22 cellular contexts compared by ENCODE assay signal in the genomic region with DNA sequence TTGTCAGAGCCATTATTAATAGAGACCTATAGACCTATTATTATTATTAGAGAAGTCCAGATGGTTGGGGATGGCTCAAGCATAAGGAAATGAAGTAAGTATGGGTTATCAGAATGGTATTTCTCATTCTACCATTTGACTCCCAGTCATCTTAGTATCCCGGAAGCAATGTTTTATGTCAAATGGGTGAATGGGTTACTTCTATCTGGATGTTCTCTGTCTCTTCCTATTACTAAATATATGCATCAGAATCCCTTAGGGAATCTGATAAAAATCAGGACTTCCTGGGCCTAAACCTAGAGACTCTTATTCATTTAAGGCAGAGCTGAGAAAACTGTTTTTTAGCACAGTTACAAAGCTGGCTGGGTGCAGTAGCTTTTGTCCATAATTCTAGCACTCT.
DNase-seq lines count a peak whose midpoint lies in the region; ATAC-seq and TF ChIP-seq lines count a peak whose summit lies in the region.
"Had no signal": no experiment of that assay in that cellular context is flagged by ENCODE, and none has a peak within 500 bp of the region (broad histone marks: within the 10 kb centered on the region; RNA-seq: fewer than 3 reads in every experiment).

No MANE protein-coding gene starts in this region.

- DNase-seq in NCI-H226 = peak; percentile 66
- peak; percentile 35 for DNase-seq in amniotic epithelial cell (ENCODE audit: low read depth)
- DNase-seq in fibroblast of villous mesenchyme (ENCODE audit: low read depth) = peak; percentile 27
- DNase-seq in T-helper 17 cell = no peak
- no peak for DNase-seq in dorsolateral prefrontal cortex
- no peak for DNase-seq in activated CD4-positive, CD25-positive, alpha-beta regulatory T cell (lab: John Stamatoyannopoulos, UW)
- no peak for DNase-seq in NCI-H2029 treated with DMSO at 0.1 percent for 48 hours (lab: John Stamatoyannopoulos, UW)
- DNase-seq: Caco-2; CD4-positive, alpha-beta T cell; DMS 273 treated with DMSO at 0.1 percent for 48 hours; DND-41; GDM1; MV-4-11; NCI-H1105 treated with DMSO at 0.1 percent for 48 hours; NCI-H2081 treated with DMSO at 0.1 percent for 48 hours; NCI-H2171 treated with DMSO at 0.1 percent for 48 hours; NCI-H446 treated with DMSO at 0.1 percent for 48 hours; NCI-H526 treated with DMSO at 0.1 percent for 48 hours; Right ventricle myocardium superior had no signal

- no peak overlapping the region for H3K4me3 ChIP-seq in fibroblast of villous mesenchyme (ENCODE audit: low read depth, low read length)
- no peak overlapping the region for H3K4me3 ChIP-seq in dorsolateral prefrontal cortex
- H3K4me3 ChIP-seq: A549 had no signal

- no peaks in the 10 kb centered on the region for H3K27me3 ChIP-seq in dorsolateral prefrontal cortex

- no peak overlapping the region for H3K27ac Mint-ChIP-seq in T-helper 17 cell
- H3K27ac Mint-ChIP-seq: CD4-positive, alpha-beta T cell; IgD-negative memory B cell had no signal

- H3K4me1 Mint-ChIP-seq in T-helper 17 cell = peaks cover 4% of the 10 kb centered on the region

- no peak overlapping the region for H3K4me3 Mint-ChIP-seq in T-helper 17 cell
- H3K4me3 Mint-ChIP-seq: CD4-positive, alpha-beta T cell; IgD-negative memory B cell had no signal

- H3K27ac ChIP-seq in C4-2B (peak overlapping the region; percentile 68), dorsolateral prefrontal cortex (no peak overlapping the region)
- H3K27ac ChIP-seq: A549 had no signal

- no peaks in the 10 kb centered on the region for H3K27me3 Mint-ChIP-seq in T-helper 17 cell
- H3K27me3 Mint-ChIP-seq: CD4-positive, alpha-beta T cell; IgD-negative memory B cell had no signal

- H3K36me3 Mint-ChIP-seq in T-helper 17 cell (ENCODE audit: low read depth) = peaks cover 2% of the 10 kb centered on the region

- no peak for TF ChIP-seq CTCF in C4-2B (conservative IDR thresholded peaks at IDR 0.05)
- TF ChIP-seq CTCF in fibroblast of villous mesenchyme (IDR thresholded peaks at IDR 0.05; ENCODE audit: insufficient read depth, low read depth, low read length) = no peak
- TF ChIP-seq CTCF in dorsolateral prefrontal cortex (IDR thresholded peaks at IDR 0.05 in 54 of 56, conservative IDR thresholded peaks at IDR 0.05 in 2 of 56; ENCODE audit: low read depth in 1 of 56, partially characterized antibody in 56 of 56) = no peak

- ATAC-seq in T-helper 17 cell = no peak
- ATAC-seq: A549 had no signal

- no peaks in the 10 kb centered on the region for H3K9me3 ChIP-seq in T-helper 17 cell (ENCODE audit: control insufficient read depth, low read length, poor library complexity, severe bottlenecking)
- H3K9me3 ChIP-seq: A549, Caco-2 had no signal

- intact Hi-C loops in dorsolateral prefrontal cortex (cut with DNase I) = no loop called here

Comparison
In these comparisons a context has a peak if more than half of its experiments do, and no peak if none do; other contexts are left out.
1. DNase-seq: peak in NCI-H226 (single experiment), amniotic epithelial cell (single experiment) and fibroblast of villous mesenchyme (single experiment); none in T-helper 17 cell (0 of 3), dorsolateral prefrontal cortex (0 of 10), activated CD4-positive, CD25-positive, alpha-beta regulatory T cell (0 of 4) and NCI-H2029 treated with DMSO at 0.1 percent for 48 hours (single experiment).